ENCODE assay signal across 1 cellular context in the genomic region with DNA sequence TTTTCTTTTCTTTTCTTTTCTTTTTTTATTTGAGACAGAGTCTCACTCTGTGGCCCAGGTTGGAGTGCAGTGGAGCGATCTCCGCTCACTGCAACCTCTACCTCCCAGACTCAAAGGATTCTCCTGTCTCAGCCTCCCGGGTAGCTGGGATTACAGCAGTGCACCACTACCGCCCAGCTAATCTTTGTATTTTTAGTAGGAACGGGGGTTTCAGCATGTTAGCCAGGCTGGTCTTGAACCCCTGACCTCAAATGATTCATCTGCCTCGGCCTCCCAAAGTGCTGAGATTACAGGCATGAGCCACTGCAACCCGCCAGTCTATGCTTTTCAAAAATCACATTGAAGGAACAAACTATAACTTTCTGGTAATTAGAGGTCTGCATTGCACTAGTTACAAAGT.
TF ChIP-seq lines count a peak whose summit lies in the region.

No MANE protein-coding gene starts in this region.

TF ChIP-seq in GM23338, 12 proteins besides CTCF, POLR2A, EP300 and RAD21:
- no peak for TF ChIP-seq ZNF462 (CRISPR knock-in tag; IDR thresholded peaks at IDR 0.05)
- TF ChIP-seq ZNF331 (CRISPR knock-in tag; IDR thresholded peaks at IDR 0.05; ENCODE audit: low read depth): no peak
- TF ChIP-seq EZH2 (IDR thresholded peaks at IDR 0.05; ENCODE audit: low read depth, unreplicated experiment): no peak
- TF ChIP-seq, protein P1, sequence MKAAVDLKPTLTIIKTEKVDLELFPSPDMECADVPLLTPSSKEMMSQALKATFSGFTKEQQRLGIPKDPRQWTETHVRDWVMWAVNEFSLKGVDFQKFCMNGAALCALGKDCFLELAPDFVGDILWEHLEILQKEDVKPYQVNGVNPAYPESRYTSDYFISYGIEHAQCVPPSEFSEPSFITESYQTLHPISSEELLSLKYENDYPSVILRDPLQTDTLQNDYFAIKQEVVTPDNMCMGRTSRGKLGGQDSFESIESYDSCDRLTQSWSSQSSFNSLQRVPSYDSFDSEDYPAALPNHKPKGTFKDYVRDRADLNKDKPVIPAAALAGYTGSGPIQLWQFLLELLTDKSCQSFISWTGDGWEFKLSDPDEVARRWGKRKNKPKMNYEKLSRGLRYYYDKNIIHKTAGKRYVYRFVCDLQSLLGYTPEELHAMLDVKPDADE (IDR thresholded peaks at IDR 0.05): no peak
- TF ChIP-seq POLR2AphosphoS5 (IDR thresholded peaks at IDR 0.05; ENCODE audit: low read depth): no peak
